In genomic region chr14:51538973-51539372, GRCh38 we compare ENCODE assay signal across 16 cellular contexts.
DNase-seq lines count a peak whose midpoint lies in the region; ATAC-seq, FAIRE-seq and TF ChIP-seq lines count a peak whose summit lies in the region.
"Had no signal": no experiment of that assay in that cellular context is flagged by ENCODE, and none has a peak within 500 bp of the region (broad histone marks: within the 10 kb centered on the region; RNA-seq: fewer than 3 reads in every experiment).

No MANE protein-coding gene starts in this region.

- peaks cover 23% of the 10 kb centered on the region for H3K4me1 ChIP-seq in astrocyte (ENCODE audit: insufficient read depth, low read length)
- peaks cover 12% of the 10 kb centered on the region for H3K4me1 ChIP-seq in fibroblast of lung (ENCODE audit: control insufficient read depth, extremely low read depth, insufficient read depth, low read length)
- H3K4me1 ChIP-seq in smooth muscle cell (ENCODE audit: low read depth), result peaks cover 14% of the 10 kb centered on the region
- H3K4me1 ChIP-seq in mucosa of descending colon (ENCODE audit: low read depth), result no peaks in the 10 kb centered on the region

- no peaks in the 10 kb centered on the region for H3K27me3 ChIP-seq in astrocyte (ENCODE audit: insufficient read depth, low read length)
- H3K27me3 ChIP-seq in fibroblast of lung (ENCODE audit: control insufficient read depth, insufficient read depth, low read length), result no peaks in the 10 kb centered on the region
- H3K27me3 ChIP-seq in smooth muscle cell (ENCODE audit: low read depth), result no peaks in the 10 kb centered on the region
- H3K27me3 ChIP-seq in CD4-positive, alpha-beta T cell (ENCODE audit: control insufficient read depth, insufficient read depth, low read length), result peaks cover 6% of the 10 kb centered on the region

- WGBS in smooth muscle cell (ENCODE audit: low lambda C conversion rate), result 100% methylated on average over 1 of the region's 1 CpG

- H3K36me3 ChIP-seq in astrocyte (ENCODE audit: insufficient read depth, low read length) (no peaks in the 10 kb centered on the region), fibroblast of lung (ENCODE audit: control insufficient read depth, insufficient read depth, low read length) (no peaks in the 10 kb centered on the region), smooth muscle cell (ENCODE audit: low read depth) (no peaks in the 10 kb centered on the region), mucosa of descending colon (ENCODE audit: low read depth) (no peaks in the 10 kb centered on the region)

- H3K4me3 ChIP-seq in astrocyte (ENCODE audit: insufficient read depth, low read depth, low read length), result no peak overlapping the region
- no peak overlapping the region for H3K4me3 ChIP-seq in fibroblast of lung (replicated peaks in 1 of 4; ENCODE audit: control extremely low read depth in 1 of 4, insufficient read depth in 1 of 4, low read depth in 3 of 4, low read length in 4 of 4)
- no peak overlapping the region for H3K4me3 ChIP-seq in smooth muscle cell
- no peak overlapping the region for H3K4me3 ChIP-seq in mucosa of descending colon

- H4K20me1 ChIP-seq in astrocyte (ENCODE audit: insufficient read depth, low read length) (no peaks in the 10 kb centered on the region), fibroblast of lung (ENCODE audit: control insufficient read depth, extremely low read depth, insufficient read depth, low read length) (no peaks in the 10 kb centered on the region), smooth muscle cell (ENCODE audit: low read depth) (no peaks in the 10 kb centered on the region)

- H3K9ac ChIP-seq in astrocyte (ENCODE audit: low read length) (peak overlapping the region; percentile 75), fibroblast of lung (ENCODE audit: insufficient read depth, low read length) (no peak overlapping the region), smooth muscle cell (ENCODE audit: low read depth) (peak overlapping the region; percentile 57)

- H3K27me3 Mint-ChIP-seq in HFFc6 (ENCODE audit: insufficient read depth), result no peaks in the 10 kb centered on the region
- no peaks in the 10 kb centered on the region for H3K27me3 Mint-ChIP-seq in astrocyte (ENCODE audit: low read depth, unreplicated experiment)
- peaks cover 8% of the 10 kb centered on the region for H3K27me3 Mint-ChIP-seq in CD4-positive, alpha-beta T cell

- H3K36me3 Mint-ChIP-seq in HFFc6 (ENCODE audit: low read depth), result peaks cover 19% of the 10 kb centered on the region
- no peaks in the 10 kb centered on the region for H3K36me3 Mint-ChIP-seq in astrocyte (ENCODE audit: low read depth, unreplicated experiment)
- no peaks in the 10 kb centered on the region for H3K36me3 Mint-ChIP-seq in CD4-positive, alpha-beta T cell (ENCODE audit: low read depth)

- ATAC-seq in mucosa of descending colon, result no peak
- no peak for ATAC-seq in CD4-positive, alpha-beta T cell (ENCODE audit: poor library complexity)

- H3K4me1 Mint-ChIP-seq in HFFc6 (ENCODE audit: low read depth) (peaks cover 80% of the 10 kb centered on the region), astrocyte (ENCODE audit: low read depth, unreplicated experiment) (peaks cover 42% of the 10 kb centered on the region)
- no peaks in the 10 kb centered on the region for H3K4me1 Mint-ChIP-seq in CD4-positive, alpha-beta T cell (ENCODE audit: low read depth)

- TF ChIP-seq CTCF in HFFc6 (IDR thresholded peaks at IDR 0.05), result no peak
- TF ChIP-seq CTCF in astrocyte (IDR thresholded peaks at IDR 0.05; ENCODE audit: insufficient read depth, low read depth, low read length), result no peak
- no peak for TF ChIP-seq CTCF in fibroblast of lung (conservative IDR thresholded peaks at IDR 0.05 in 1 of 2, IDR thresholded peaks at IDR 0.05 in 1 of 2; ENCODE audit: low read depth in 1 of 2, low read length in 2 of 2)
- no peak for TF ChIP-seq CTCF in smooth muscle cell (IDR thresholded peaks at IDR 0.05; ENCODE audit: borderline replicate concordance, insufficient read depth, poor library complexity, severe bottlenecking)
- no peak for TF ChIP-seq CTCF in mucosa of descending colon (IDR thresholded peaks at IDR 0.05)
- no peak for TF ChIP-seq CTCF in CD4-positive, alpha-beta T cell (IDR thresholded peaks at IDR 0.05)

- H3K9me3 Mint-ChIP-seq in HFFc6 (no peaks in the 10 kb centered on the region), astrocyte (ENCODE audit: unreplicated experiment) (peaks cover 2% of the 10 kb centered on the region)
- H3K9me3 Mint-ChIP-seq in CD4-positive, alpha-beta T cell, result peaks cover 6% of the 10 kb centered on the region

- intact Hi-C loops in mucosa of descending colon (cut with DNase I, micrococcal nuclease), result no loop called here
- intact Hi-C loops in CD4-positive, alpha-beta T cell (cut with DNase I, micrococcal nuclease), result no loop called here

- H3K9me3 ChIP-seq in astrocyte (ENCODE audit: insufficient read depth, low read depth, low read length) (no peaks in the 10 kb centered on the region), fibroblast of lung (ENCODE audit: control insufficient read depth, insufficient read depth, low read depth, low read length) (no peaks in the 10 kb centered on the region), smooth muscle cell (replicated peaks; ENCODE audit: low read depth) (no peaks in the 10 kb centered on the region), mucosa of descending colon (no peaks in the 10 kb centered on the region)
- no peaks in the 10 kb centered on the region for H3K9me3 ChIP-seq in CD4-positive, alpha-beta T cell (ENCODE audit: control insufficient read depth, low read length)

- no peak for FAIRE-seq in astrocyte (lab: Jason Lieb, UNC)
- FAIRE-seq: GM18507 had no signal

- POLR2A ChIA-PET in CD4-positive, alpha-beta T cell (lab: Charles Lee), result no interaction called here

- H3F3A ChIP-seq in smooth muscle cell (ENCODE audit: low read depth), result peaks cover 8% of the 10 kb centered on the region

- H3K27ac Mint-ChIP-seq in HFFc6, result peak overlapping the region; percentile 89
- peak overlapping the region; percentile 96 for H3K27ac Mint-ChIP-seq in astrocyte (ENCODE audit: unreplicated experiment)
- no peak overlapping the region for H3K27ac Mint-ChIP-seq in CD4-positive, alpha-beta T cell

- H2AFZ ChIP-seq in astrocyte (ENCODE audit: low read depth, low read length) (no peak overlapping the region), fibroblast of lung (ENCODE audit: low read length) (no peak overlapping the region), smooth muscle cell (ENCODE audit: low read depth) (no peak overlapping the region)

- H3K4me3 Mint-ChIP-seq in HFFc6, result no peak overlapping the region; the same call in 1 of the 2 replicates
- no peak overlapping the region for H3K4me3 Mint-ChIP-seq in astrocyte (ENCODE audit: unreplicated experiment)
- H3K4me3 Mint-ChIP-seq in CD4-positive, alpha-beta T cell, result no peak overlapping the region

- CTCF ChIA-PET in CD4-positive, alpha-beta T cell (lab: Charles Lee), result no interaction called here

- H3K79me2 ChIP-seq in astrocyte (ENCODE audit: insufficient read depth, low read length) (no peaks in the 10 kb centered on the region), fibroblast of lung (ENCODE audit: control insufficient read depth, insufficient read depth, low read length) (no peaks in the 10 kb centered on the region), smooth muscle cell (ENCODE audit: low read depth) (no peaks in the 10 kb centered on the region)

- H3K4me2 ChIP-seq in astrocyte (ENCODE audit: low read length), result peak overlapping the region; percentile 56
- H3K4me2 ChIP-seq in fibroblast of lung (ENCODE audit: extremely low read depth, insufficient read depth, low read length), result no peak overlapping the region
- H3K4me2 ChIP-seq in smooth muscle cell, result peak overlapping the region; percentile 59

- DNase-seq in HFFc6 (no peak), astrocyte (ENCODE audit: low read depth) (no peak), fibroblast of lung (ENCODE audit: low read depth in 2 of 2) (no peak), smooth muscle cell (lab: John Stamatoyannopoulos, UW; ENCODE audit: unreplicated experiment) (no peak), mucosa of descending colon (no peak), NCI-H2081 treated with DMSO at 0.1 percent for 48 hours (lab: John Stamatoyannopoulos, UW) (no peak), pons (ENCODE audit: low spot score) (no peak)
- no peak for DNase-seq in CD4-positive, alpha-beta T cell
- DNase-seq: C1 segment of cervical spinal cord, COR-L47, MM.1S, NCI-H1105, NCI-H1694 treated with DMSO at 0.1 percent for 48 hours, NCI-H2171, NCI-H82 had no signal

- H3K27ac ChIP-seq in astrocyte (ENCODE audit: low read depth, low read length) (peak overlapping the region; percentile 97), fibroblast of lung (ENCODE audit: insufficient read depth, low read length) (peak overlapping the region; percentile 62), smooth muscle cell (ENCODE audit: low read depth) (peak overlapping the region; percentile 96)
- no peak overlapping the region for H3K27ac ChIP-seq in CD4-positive, alpha-beta T cell (ENCODE audit: low read depth, low read length)
